2 cellular contexts compared by ENCODE assay signal in genomic region chr7:102892631-102893278, GRCh38.
TF ChIP-seq lines count a peak whose summit lies in the region.

No MANE protein-coding gene starts in this region.

TF ChIP-seq in SK-N-SH, 30 proteins besides CTCF, POLR2A, EP300 and RAD21 (continued from another document):
- no peak for TF ChIP-seq REST (IDR thresholded peaks at IDR 0.05; ENCODE audit: low read depth, low read length)
- no peak; the same call in 1 of the 2 replicates for TF ChIP-seq TEAD4 (IDR thresholded peaks at IDR 0.05; ENCODE audit: borderline replicate concordance, insufficient read depth)
- TF ChIP-seq MXI1 (IDR thresholded peaks at IDR 0.05; ENCODE audit: low read depth, low read length), result no peak
- TF ChIP-seq USF1 (IDR thresholded peaks at IDR 0.05; ENCODE audit: borderline replicate concordance, low read depth), result no peak
- TF ChIP-seq ZBTB33 (IDR thresholded peaks at IDR 0.05; ENCODE audit: borderline replicate concordance, low read depth), result no peak

TF ChIP-seq in SK-N-SH treated with all-trans-retinoic acid at 6 μM for 48 hours, 23 proteins besides CTCF, POLR2A, EP300 and RAD21 (continued from another document):
- TF ChIP-seq POU6F1 (CRISPR knock-in tag; IDR thresholded peaks at IDR 0.05; ENCODE audit: borderline replicate concordance, low read depth) (no peak), ZFP3 (CRISPR knock-in tag; IDR thresholded peaks at IDR 0.05) (no peak), RARB (CRISPR knock-in tag; IDR thresholded peaks at IDR 0.05) (no peak), CSRNP3 (CRISPR knock-in tag; IDR thresholded peaks at IDR 0.05) (no peak), BACH2 (CRISPR knock-in tag; IDR thresholded peaks at IDR 0.05; ENCODE audit: borderline replicate concordance) (no peak), PATZ1 (CRISPR knock-in tag; IDR thresholded peaks at IDR 0.05; ENCODE audit: borderline replicate concordance) (no peak), TCF4 (CRISPR knock-in tag; IDR thresholded peaks at IDR 0.05; ENCODE audit: borderline replicate concordance) (no peak), ZNF8 (CRISPR knock-in tag; IDR thresholded peaks at IDR 0.05) (no peak)
